12 cellular contexts compared by ENCODE assay signal in genomic region chr15:31088041-31088440, GRCh38. TPM values are rescaled to one million over a fixed set of nuclear protein-coding genes. Genes with fewer than 3 reads are reported as not detected.
DNase-seq lines count a peak whose midpoint lies in the region; TF ChIP-seq lines count a peak whose summit lies in the region.
"Not testable (repeated sequence)": the region's sequence is repeated elsewhere in the genome, so short reads cannot be mapped to it uniquely, and the experiment has no call there.
"Had no signal": no experiment of that assay in that cellular context is flagged by ENCODE, and none has a peak within 500 bp of the region (broad histone marks: within the 10 kb centered on the region; RNA-seq: fewer than 3 reads in every experiment).

No MANE protein-coding gene starts in this region.

- H3K4me3 Mint-ChIP-seq in nephron progenitor cell: not testable (repeated sequence)

- 72 to 90% methylated on average over 7 to 8 of the region's 8 CpGs for WGBS in esophagus squamous epithelium, 2 donors
- 59 to 71% methylated on average over 8 of the region's 8 CpGs for WGBS in testis, 2 donors

- not testable (repeated sequence) for H3K9me3 Mint-ChIP-seq in nephron progenitor cell

- not testable (repeated sequence) for H3K27me3 ChIP-seq in esophagus squamous epithelium, right atrium auricular region, testis

- not testable (repeated sequence) for H3K27me3 Mint-ChIP-seq in nephron progenitor cell (ENCODE audit: low read depth, poor library complexity)

- H3K36me3 ChIP-seq in esophagus squamous epithelium; right atrium auricular region; testis (ENCODE audit: low read depth, missing control alignments): not testable (repeated sequence)

- H3K4me3 ChIP-seq in esophagus squamous epithelium, right atrium auricular region: not testable (repeated sequence)
- peak overlapping the region; percentile 2 for H3K4me3 ChIP-seq in testis

- not testable (repeated sequence) for TF ChIP-seq CTCF in esophagus squamous epithelium (IDR thresholded peaks at IDR 0.05); right atrium auricular region (IDR thresholded peaks at IDR 0.05); nephron progenitor cell (IDR thresholded peaks at IDR 0.05); testis (IDR thresholded peaks at IDR 0.05)

- not testable (repeated sequence) for H3K36me3 Mint-ChIP-seq in nephron progenitor cell (ENCODE audit: low read depth)

- peaks cover 17 to 77% (median 21%) of the 10 kb centered on the region in 3 donors for H3K4me1 ChIP-seq in esophagus squamous epithelium
- H3K4me1 ChIP-seq in right atrium auricular region, testis: not testable (repeated sequence)

- in situ Hi-C loops in SK-MEL-5 (cut with HindIII; ENCODE audit: low pct_unique_long_range_greater_than_20kb, low sequenced_read_pairs): not testable (repeated sequence)

- DNase-seq in SK-MEL-5 (ENCODE audit: low read depth, low spot score): peak; percentile 54
- DNase-seq in activated CD8-positive, alpha-beta memory T cell treated with anti-CD3 and anti-CD28 coated beads, Interleukin-2, amount 50 U/mL, for 48 hours: peak; percentile 13
- not testable (repeated sequence) for DNase-seq in esophagus squamous epithelium (lab: John Stamatoyannopoulos, UW); nephron progenitor cell
- DNase-seq in right atrium auricular region (ENCODE audit: low spot score): peak; percentile 50
- DNase-seq in testis: peak; percentile 75

- not testable (repeated sequence) for H3K9me3 ChIP-seq in esophagus squamous epithelium, right atrium auricular region, testis

- intact Hi-C loops in esophagus squamous epithelium (cut with DNase I); testis (cut with DNase I; ENCODE audit: low total_unique reads): not testable (repeated sequence)

- peak overlapping the region; percentile 42 for H3K27ac Mint-ChIP-seq in nephron progenitor cell

- TF ChIP-seq POLR2A in esophagus squamous epithelium (IDR thresholded peaks at IDR 0.05); testis (IDR thresholded peaks at IDR 0.05): not testable (repeated sequence)

- peaks cover 58% of the 10 kb centered on the region for H3K4me1 Mint-ChIP-seq in nephron progenitor cell

- peak overlapping the region in 3 of 4 donors; percentile 53 to 74 (median 72) for H3K27ac ChIP-seq in esophagus squamous epithelium
- not testable (repeated sequence) for H3K27ac ChIP-seq in right atrium auricular region, testis

RNA-seq across cellular contexts. Expression of gene TRPM1, which starts 13.5 kb away (rescaled TPM):
- 105 and 109 TPM in 2 replicates for total RNA-seq in SK-MEL-5 (2014; rRNA removed; shearing (Covaris generic))
- polyA plus RNA-seq in SK-MEL-5 (2015; cell fraction: cytosol; rRNA removed): 39.4 and 50.7 TPM in 2 replicates
- polyA plus RNA-seq in SK-MEL-5 (2015; cell fraction: nucleus; rRNA removed): 171 and 236 TPM in 2 replicates
- total RNA-seq in esophagus squamous epithelium (not detected), right atrium auricular region (not detected), testis (1 to 10 TPM; 3.6 to 4.4 TPM)
- 4.4 TPM for polyA plus RNA-seq in testis (ENCODE audit: insufficient read depth, low read depth, low replicate concordance)
- total RNA-seq: A673; CD4-positive, alpha-beta memory T cell; CD4-positive, CD25-positive, alpha-beta regulatory T cell; CD8-positive, alpha-beta memory T cell; Daoy had no signal
- polyA plus RNA-seq: AG04450; CD4-positive, alpha-beta memory T cell; CD4-positive, CD25-positive, alpha-beta regulatory T cell had no signal

Comparison
In these comparisons a context has a peak if more than half of its experiments do, and no peak if none do; other contexts are left out.
1. RNA of gene TRPM1, which starts 13.5 kb away (total RNA-seq): 105 to 109 TPM in SK-MEL-5; 3.6 to 4.4 TPM in testis, not detected in esophagus squamous epithelium and not detected in right atrium auricular region; every median in the first group is over 10 times any median in the second.